In genomic region chr14:36319899-36320209, GRCh38 we compare ENCODE assay signal across 8 cellular contexts. TPM values are rescaled to one million over a fixed set of nuclear protein-coding genes. Genes with fewer than 3 reads are reported as not detected.
DNase-seq lines count a peak whose midpoint lies in the region; ATAC-seq, FAIRE-seq and TF ChIP-seq lines count a peak whose summit lies in the region.

No MANE protein-coding gene starts in this region.

- DNase-seq in NCI-H510A treated with DMSO at 0.1 percent for 48 hours (lab: John Stamatoyannopoulos, UW) (peak; percentile 75), NCI-H510A (lab: John Stamatoyannopoulos, UW) (no peak), WTC11 (ENCODE audit: low spot score) (no peak), iPS DF 6.9 (ENCODE audit: low read depth, low spot score) (no peak), GM12892 (ENCODE audit: insufficient read length) (no peak)

- TF ChIP-seq POLR2A in GM12892 (IDR thresholded peaks at IDR 0.05; ENCODE audit: low read depth, low read length): no peak

- H3K27ac ChIP-seq in iPS DF 6.9 (ENCODE audit: low read length): no peak overlapping the region

- peaks cover 29% of the 10 kb centered on the region for H3K4me1 Mint-ChIP-seq in WTC11
- H3K4me1 Mint-ChIP-seq in stimulated activated memory B cell treated with anti-CD40 and anti-IgM and Interleukin-4, amounts not matched to agents 10 μg/mL and 1 μg/mL and 100 μg/mL, for 72 hours: peaks cover 27% of the 10 kb centered on the region

- CTCF ChIA-PET in WTC11 (lab: Charles Lee): interaction anchor here (0.6 to 1.4 kb wide), 4 partner anchors 186 to 286 kb away, joined by 3 to 9 read pairs (median 4); no protein-coding TSS in a partner anchor

- no CpG with 5 or more reads among the region's 11 CpGs for WGBS in iPS DF 6.9 (ENCODE audit: insufficient coverage, insufficient read length)

- peaks cover 18% of the 10 kb centered on the region for H3K27me3 Mint-ChIP-seq in WTC11 (ENCODE audit: low read depth)
- peaks cover 5% of the 10 kb centered on the region for H3K27me3 Mint-ChIP-seq in stimulated activated memory B cell treated with anti-CD40 and anti-IgM and Interleukin-4, amounts not matched to agents 10 μg/mL and 1 μg/mL and 100 μg/mL, for 72 hours

- TF ChIP-seq CTCF in WTC11 (IDR thresholded peaks at IDR 0.05): no peak

- H3K4me1 ChIP-seq in iPS DF 6.9 (ENCODE audit: control insufficient read depth, insufficient read depth, low read length): peaks cover 2% of the 10 kb centered on the region; the same call in 1 of the 2 replicates

- no peak for FAIRE-seq in GM12892 (lab: Jason Lieb, UNC)

- no peaks in the 10 kb centered on the region for H3K36me3 ChIP-seq in iPS DF 6.9 (ENCODE audit: control insufficient read depth, insufficient read depth, low read length)

- peak overlapping the region; percentile 80 for H3K27ac Mint-ChIP-seq in WTC11
- H3K27ac Mint-ChIP-seq in stimulated activated memory B cell treated with anti-CD40 and anti-IgM and Interleukin-4, amounts not matched to agents 10 μg/mL and 1 μg/mL and 100 μg/mL, for 72 hours: peak overlapping the region; percentile 89

- no peaks in the 10 kb centered on the region for H3K36me3 Mint-ChIP-seq in WTC11
- H3K36me3 Mint-ChIP-seq in stimulated activated memory B cell treated with anti-CD40 and anti-IgM and Interleukin-4, amounts not matched to agents 10 μg/mL and 1 μg/mL and 100 μg/mL, for 72 hours: no peaks in the 10 kb centered on the region

- H3K27me3 ChIP-seq in iPS DF 6.9 (ENCODE audit: control insufficient read depth, insufficient read depth, low read length): no peaks in the 10 kb centered on the region

- H3K4me3 ChIP-seq in iPS DF 6.9 (ENCODE audit: low read length): peak overlapping the region; percentile 96

- ATAC-seq in WTC11: no peak
- no peak for ATAC-seq in stimulated activated memory B cell treated with anti-CD40 and anti-IgM and Interleukin-4, amounts not matched to agents 10 μg/mL and 1 μg/mL and 100 μg/mL, for 72 hours
- ATAC-seq in HG02678 (IDR thresholded peaks at IDR 0.05; ENCODE audit: unreplicated experiment): no peak
- no peak for ATAC-seq in GM21367 (IDR thresholded peaks at IDR 0.05; ENCODE audit: unreplicated experiment)

- peak overlapping the region; percentile 85 for H3K4me3 Mint-ChIP-seq in WTC11
- H3K4me3 Mint-ChIP-seq in stimulated activated memory B cell treated with anti-CD40 and anti-IgM and Interleukin-4, amounts not matched to agents 10 μg/mL and 1 μg/mL and 100 μg/mL, for 72 hours: peak overlapping the region; percentile 94

- no peaks in the 10 kb centered on the region for H3K9me3 ChIP-seq in iPS DF 6.9 (ENCODE audit: control insufficient read depth, insufficient read depth, low read length)

- POLR2A ChIA-PET in WTC11 (lab: Charles Lee): interaction anchor here (0.6 to 1.0 kb wide), 3 partner anchors 26 to 66 kb away, joined by 3 read pairs; no protein-coding TSS in a partner anchor

- H3K9me3 Mint-ChIP-seq in WTC11: peaks cover 3% of the 10 kb centered on the region
- no peaks in the 10 kb centered on the region for H3K9me3 Mint-ChIP-seq in stimulated activated memory B cell treated with anti-CD40 and anti-IgM and Interleukin-4, amounts not matched to agents 10 μg/mL and 1 μg/mL and 100 μg/mL, for 72 hours

TF ChIP-seq in WTC11, 78 proteins besides CTCF, POLR2A, EP300 and RAD21:
- TF ChIP-seq, protein P1, sequence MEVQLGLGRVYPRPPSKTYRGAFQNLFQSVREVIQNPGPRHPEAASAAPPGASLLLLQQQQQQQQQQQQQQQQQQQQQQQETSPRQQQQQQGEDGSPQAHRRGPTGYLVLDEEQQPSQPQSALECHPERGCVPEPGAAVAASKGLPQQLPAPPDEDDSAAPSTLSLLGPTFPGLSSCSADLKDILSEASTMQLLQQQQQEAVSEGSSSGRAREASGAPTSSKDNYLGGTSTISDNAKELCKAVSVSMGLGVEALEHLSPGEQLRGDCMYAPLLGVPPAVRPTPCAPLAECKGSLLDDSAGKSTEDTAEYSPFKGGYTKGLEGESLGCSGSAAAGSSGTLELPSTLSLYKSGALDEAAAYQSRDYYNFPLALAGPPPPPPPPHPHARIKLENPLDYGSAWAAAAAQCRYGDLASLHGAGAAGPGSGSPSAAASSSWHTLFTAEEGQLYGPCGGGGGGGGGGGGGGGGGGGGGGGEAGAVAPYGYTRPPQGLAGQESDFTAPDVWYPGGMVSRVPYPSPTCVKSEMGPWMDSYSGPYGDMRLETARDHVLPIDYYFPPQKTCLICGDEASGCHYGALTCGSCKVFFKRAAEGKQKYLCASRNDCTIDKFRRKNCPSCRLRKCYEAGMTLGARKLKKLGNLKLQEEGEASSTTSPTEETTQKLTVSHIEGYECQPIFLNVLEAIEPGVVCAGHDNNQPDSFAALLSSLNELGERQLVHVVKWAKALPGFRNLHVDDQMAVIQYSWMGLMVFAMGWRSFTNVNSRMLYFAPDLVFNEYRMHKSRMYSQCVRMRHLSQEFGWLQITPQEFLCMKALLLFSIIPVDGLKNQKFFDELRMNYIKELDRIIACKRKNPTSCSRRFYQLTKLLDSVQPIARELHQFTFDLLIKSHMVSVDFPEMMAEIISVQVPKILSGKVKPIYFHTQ (CRISPR knock-in tag; IDR thresholded peaks at IDR 0.05): no peak
- TF ChIP-seq ATF1 (CRISPR knock-in tag; IDR thresholded peaks at IDR 0.05): no peak
- TF ChIP-seq ZNF512 (CRISPR knock-in tag; IDR thresholded peaks at IDR 0.05; ENCODE audit: borderline replicate concordance): no peak
- TF ChIP-seq, protein P2, sequence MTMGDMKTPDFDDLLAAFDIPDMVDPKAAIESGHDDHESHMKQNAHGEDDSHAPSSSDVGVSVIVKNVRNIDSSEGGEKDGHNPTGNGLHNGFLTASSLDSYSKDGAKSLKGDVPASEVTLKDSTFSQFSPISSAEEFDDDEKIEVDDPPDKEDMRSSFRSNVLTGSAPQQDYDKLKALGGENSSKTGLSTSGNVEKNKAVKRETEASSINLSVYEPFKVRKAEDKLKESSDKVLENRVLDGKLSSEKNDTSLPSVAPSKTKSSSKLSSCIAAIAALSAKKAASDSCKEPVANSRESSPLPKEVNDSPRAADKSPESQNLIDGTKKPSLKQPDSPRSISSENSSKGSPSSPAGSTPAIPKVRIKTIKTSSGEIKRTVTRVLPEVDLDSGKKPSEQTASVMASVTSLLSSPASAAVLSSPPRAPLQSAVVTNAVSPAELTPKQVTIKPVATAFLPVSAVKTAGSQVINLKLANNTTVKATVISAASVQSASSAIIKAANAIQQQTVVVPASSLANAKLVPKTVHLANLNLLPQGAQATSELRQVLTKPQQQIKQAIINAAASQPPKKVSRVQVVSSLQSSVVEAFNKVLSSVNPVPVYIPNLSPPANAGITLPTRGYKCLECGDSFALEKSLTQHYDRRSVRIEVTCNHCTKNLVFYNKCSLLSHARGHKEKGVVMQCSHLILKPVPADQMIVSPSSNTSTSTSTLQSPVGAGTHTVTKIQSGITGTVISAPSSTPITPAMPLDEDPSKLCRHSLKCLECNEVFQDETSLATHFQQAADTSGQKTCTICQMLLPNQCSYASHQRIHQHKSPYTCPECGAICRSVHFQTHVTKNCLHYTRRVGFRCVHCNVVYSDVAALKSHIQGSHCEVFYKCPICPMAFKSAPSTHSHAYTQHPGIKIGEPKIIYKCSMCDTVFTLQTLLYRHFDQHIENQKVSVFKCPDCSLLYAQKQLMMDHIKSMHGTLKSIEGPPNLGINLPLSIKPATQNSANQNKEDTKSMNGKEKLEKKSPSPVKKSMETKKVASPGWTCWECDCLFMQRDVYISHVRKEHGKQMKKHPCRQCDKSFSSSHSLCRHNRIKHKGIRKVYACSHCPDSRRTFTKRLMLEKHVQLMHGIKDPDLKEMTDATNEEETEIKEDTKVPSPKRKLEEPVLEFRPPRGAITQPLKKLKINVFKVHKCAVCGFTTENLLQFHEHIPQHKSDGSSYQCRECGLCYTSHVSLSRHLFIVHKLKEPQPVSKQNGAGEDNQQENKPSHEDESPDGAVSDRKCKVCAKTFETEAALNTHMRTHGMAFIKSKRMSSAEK (CRISPR knock-in tag; IDR thresholded peaks at IDR 0.05; ENCODE audit: borderline replicate concordance): no peak

RNA-seq across cellular contexts. Expression of gene MBIP, which starts 0.6 kb away (rescaled TPM):
- 18.1 to 19.5 TPM (median 18.4 TPM) in 3 replicates for total RNA-seq in WTC11 (2021)
- polyA plus RNA-seq in GM12892 (2012; ENCODE audit: missing spikeins): 27.7 TPM
